21 cellular contexts compared by ENCODE assay signal in genomic region chr17:2964370-2964769, GRCh38.
DNase-seq lines count a peak whose midpoint lies in the region; ATAC-seq and TF ChIP-seq lines count a peak whose summit lies in the region.
"Had no signal": no experiment of that assay in that cellular context is flagged by ENCODE, and none has a peak within 500 bp of the region (broad histone marks: within the 10 kb centered on the region; RNA-seq: fewer than 3 reads in every experiment).

No MANE protein-coding gene starts in this region.

- H3K4me3 ChIP-seq in GM23338 (no peak overlapping the region), RWPE2 (ENCODE audit: severe bottlenecking) (no peak overlapping the region), mesenchymal stem cell (ENCODE audit: insufficient read depth in 1 of 2, low read depth in 1 of 2, low read length in 2 of 2) (no peak overlapping the region), stomach (no peak overlapping the region), spleen (no peak overlapping the region), testis (no peak overlapping the region)

- no peak overlapping the region for H3K4me2 ChIP-seq in GM23338
- H3K4me2 ChIP-seq in mesenchymal stem cell (ENCODE audit: low read length, poor library complexity, severe bottlenecking), result no peak overlapping the region

- no peaks in the 10 kb centered on the region for H3F3A ChIP-seq in GM23338 (replicated peaks; ENCODE audit: low read depth)

- H3K4me1 ChIP-seq in GM23338 (ENCODE audit: insufficient read depth) (no peaks in the 10 kb centered on the region), RWPE2 (ENCODE audit: insufficient read depth, poor library complexity, severe bottlenecking) (peaks cover 26% of the 10 kb centered on the region), mesenchymal stem cell (ENCODE audit: control insufficient read depth, insufficient read depth, low read depth, low read length) (peaks cover 20% of the 10 kb centered on the region), stomach (peaks cover 15 to 51% (median 35%) of the 10 kb centered on the region in 4 donors), spleen (no peaks in the 10 kb centered on the region), testis (peaks cover 5% of the 10 kb centered on the region)

- intact Hi-C loops in stomach (cut with DNase I; ENCODE audit: low total_unique reads) (no loop called here), spleen (cut with DNase I; ENCODE audit: low total_unique reads) (no loop called here), sciatic nerve (cut with DNase I) (no loop called here), testis (cut with DNase I; ENCODE audit: low total_unique reads) (no loop called here)

- no peak for TF ChIP-seq POLR2A in stomach (IDR thresholded peaks at IDR 0.05)
- no peak for TF ChIP-seq POLR2A in spleen (IDR thresholded peaks at IDR 0.05)
- TF ChIP-seq POLR2A in testis (IDR thresholded peaks at IDR 0.05), result no peak

- no peaks in the 10 kb centered on the region for H3K79me1 ChIP-seq in mesenchymal stem cell (replicated peaks; ENCODE audit: low read length, poor library complexity, severe bottlenecking)

- H3K36me3 Mint-ChIP-seq in GM23338 (ENCODE audit: low read depth), result peaks cover 22% of the 10 kb centered on the region

- H3K36me3 ChIP-seq in GM23338 (ENCODE audit: insufficient read depth), result peaks cover 8% of the 10 kb centered on the region; the same call in 1 of the 2 replicates
- peaks cover 27% of the 10 kb centered on the region for H3K36me3 ChIP-seq in RWPE2 (ENCODE audit: low read depth)
- H3K36me3 ChIP-seq in mesenchymal stem cell (ENCODE audit: control insufficient read depth in 1 of 2, insufficient read depth in 2 of 2, low read depth in 1 of 2, low read length in 2 of 2), result peaks cover 0 to 9% of the 10 kb centered on the region in 2 experiments
- peaks cover 0 to 23% (median 2%) of the 10 kb centered on the region in 4 donors for H3K36me3 ChIP-seq in stomach
- peaks cover 0 to 44% (median 0%) of the 10 kb centered on the region in 6 donors for H3K36me3 ChIP-seq in spleen
- no peaks in the 10 kb centered on the region for H3K36me3 ChIP-seq in testis (ENCODE audit: low read depth, missing control alignments)

- H2AK5ac ChIP-seq in mesenchymal stem cell (ENCODE audit: low read length, severe bottlenecking), result no peak overlapping the region

- no peak overlapping the region for H3K23ac ChIP-seq in mesenchymal stem cell (ENCODE audit: low read length in 2 of 2)

- H3K27ac ChIP-seq in GM23338 (ENCODE audit: low read depth), result no peak overlapping the region
- H3K27ac ChIP-seq in RWPE2 (ENCODE audit: poor library complexity, severe bottlenecking), result peak overlapping the region; percentile 74
- no peak overlapping the region for H3K27ac ChIP-seq in mesenchymal stem cell (ENCODE audit: low read length, poor library complexity, severe bottlenecking)
- peak overlapping the region in 4 of 5 donors; percentile 77 to 90 (median 84) for H3K27ac ChIP-seq in stomach
- no peak overlapping the region for H3K27ac ChIP-seq in spleen
- H3K27ac ChIP-seq in testis, result no peak overlapping the region

- H2BK12ac ChIP-seq in mesenchymal stem cell (ENCODE audit: low read length in 2 of 2), result no peak overlapping the region

- H3K27me3 ChIP-seq in GM23338 (ENCODE audit: insufficient read depth) (no peaks in the 10 kb centered on the region), RWPE2 (ENCODE audit: insufficient read depth, poor library complexity, severe bottlenecking) (no peaks in the 10 kb centered on the region), mesenchymal stem cell (ENCODE audit: control insufficient read depth in 1 of 2, insufficient read depth in 1 of 2, low read length in 2 of 2) (peaks cover 0 to 7% of the 10 kb centered on the region in 2 experiments), stomach (no peaks in the 10 kb centered on the region), spleen (replicated peaks in 1 of 7) (no peaks in the 10 kb centered on the region), testis (no peaks in the 10 kb centered on the region)

- no peak for TF ChIP-seq EP300 in stomach (IDR thresholded peaks at IDR 0.05)

- peaks cover 3% of the 10 kb centered on the region; the same call in 1 of the 2 replicates for H3K79me2 ChIP-seq in GM23338 (replicated peaks; ENCODE audit: insufficient read depth)

- peak overlapping the region; percentile 69; the same call in 1 of the 2 replicates for H3K27ac Mint-ChIP-seq in GM23338
- H3K27ac Mint-ChIP-seq: CD4-positive, CD25-positive, alpha-beta regulatory T cell had no signal

- DNase-seq in GM23338 (ENCODE audit: low spot score) (no peak), RWPE2 (ENCODE audit: low spot score) (no peak), mesenchymal stem cell (no peak), stomach (no peak), spleen (no peak), sciatic nerve (ENCODE audit: low spot score) (no peak), testis (no peak)
- DNase-seq: ACHN; AML-193; CD4-positive, CD25-positive, alpha-beta regulatory T cell; DMS79; KBM-7; MV-4-11; NCI-H1417 treated with DMSO at 0.1 percent for 48 hours; NCI-H1930; NCI-H446 treated with DMSO at 0.1 percent for 48 hours; NCI-H774; Right ventricle myocardium superior had no signal

- TF ChIP-seq CTCF in GM23338 (conservative IDR thresholded peaks at IDR 0.05; ENCODE audit: low read depth in 2 of 2), result no peak
- no peak for TF ChIP-seq CTCF in RWPE2 (IDR thresholded peaks at IDR 0.05; ENCODE audit: poor library complexity, severe bottlenecking)
- TF ChIP-seq CTCF in stomach (IDR thresholded peaks at IDR 0.05), result no peak
- TF ChIP-seq CTCF in spleen (IDR thresholded peaks at IDR 0.05 in 8 of 11, conservative IDR thresholded peaks at IDR 0.05 in 3 of 11), result no peak
- TF ChIP-seq CTCF in testis (IDR thresholded peaks at IDR 0.05), result no peak

- peak overlapping the region; percentile 15 for H2BK120ac ChIP-seq in mesenchymal stem cell (ENCODE audit: low read depth, low read length)

- no peak overlapping the region for H3K4ac ChIP-seq in mesenchymal stem cell (ENCODE audit: low read depth in 1 of 2, low read length in 2 of 2)

- no peak overlapping the region for H4K91ac ChIP-seq in mesenchymal stem cell (ENCODE audit: low read length)

- no peak overlapping the region for H3K4me3 Mint-ChIP-seq in GM23338
- H3K4me3 Mint-ChIP-seq: CD4-positive, CD25-positive, alpha-beta regulatory T cell had no signal

- no peaks in the 10 kb centered on the region for H3K9me2 ChIP-seq in GM23338 (ENCODE audit: insufficient read depth)

- ATAC-seq in GM23338, result no peak; the same call in 2 of the 3 replicates
- no peak for ATAC-seq in RWPE2 (ENCODE audit: low read depth)
- ATAC-seq in sciatic nerve, result no peak
- no peak for ATAC-seq in GM19463 (IDR thresholded peaks at IDR 0.05; ENCODE audit: unreplicated experiment)
- ATAC-seq: HCT116, Panc1 had no signal

- H3K27me3 Mint-ChIP-seq in GM23338 (ENCODE audit: insufficient read depth, low read depth, poor library complexity), result peaks cover 9% of the 10 kb centered on the region
- H3K27me3 Mint-ChIP-seq: CD4-positive, CD25-positive, alpha-beta regulatory T cell had no signal

- no peak overlapping the region for H3K14ac ChIP-seq in mesenchymal stem cell (ENCODE audit: low read length in 2 of 2)

- 96% methylated on average over 7 of the region's 10 CpGs for whole genome bisulfite sequencing in mesenchymal stem cell
- 85 to 96% (median 89%) methylated on average over 9 to 10 of the region's 10 CpGs for WGBS in stomach, 5 donors
- WGBS in spleen, 5 donors, result 75 to 87% (median 81%) methylated on average over 9 to 10 of the region's 10 CpGs
- WGBS in testis, 2 donors, result 71 to 85% methylated on average over 9 to 10 of the region's 10 CpGs

- H3K18ac ChIP-seq in mesenchymal stem cell (ENCODE audit: low read depth in 1 of 2, low read length in 2 of 2), result no peak overlapping the region

- H3K9ac ChIP-seq in mesenchymal stem cell (ENCODE audit: low read length), result no peak overlapping the region

- H4K20me1 ChIP-seq in GM23338 (replicated peaks; ENCODE audit: insufficient read depth), result peaks cover 4% of the 10 kb centered on the region

- H2AFZ ChIP-seq in GM23338 (no peak overlapping the region), mesenchymal stem cell (ENCODE audit: low read depth, low read length) (no peak overlapping the region)

- no peak overlapping the region for H2BK15ac ChIP-seq in mesenchymal stem cell (ENCODE audit: low read depth, poor library complexity, severe bottlenecking)

- H4K8ac ChIP-seq in mesenchymal stem cell (ENCODE audit: low read length), result no peak overlapping the region

- no peaks in the 10 kb centered on the region for H3K9me3 Mint-ChIP-seq in GM23338

- H3K9me3 ChIP-seq in RWPE2 (ENCODE audit: severe bottlenecking), result no peaks in the 10 kb centered on the region
- H3K9me3 ChIP-seq in mesenchymal stem cell (ENCODE audit: control insufficient read depth, low read length), result no peaks in the 10 kb centered on the region
- no peaks in the 10 kb centered on the region for H3K9me3 ChIP-seq in stomach
- no peaks in the 10 kb centered on the region for H3K9me3 ChIP-seq in spleen
- H3K9me3 ChIP-seq in testis, result no peaks in the 10 kb centered on the region

- peaks cover 21% of the 10 kb centered on the region for H3K4me1 Mint-ChIP-seq in GM23338

- H2BK5ac ChIP-seq in mesenchymal stem cell (ENCODE audit: low read depth, low read length, poor library complexity, severe bottlenecking), result no peak overlapping the region

TF ChIP-seq in GM23338, 12 proteins besides CTCF, POLR2A, EP300 and RAD21 (continues in another document):
- TF ChIP-seq CREB1 (CRISPR knock-in tag; IDR thresholded peaks at IDR 0.05; ENCODE audit: low read depth) (no peak), NANOG (IDR thresholded peaks at IDR 0.05; ENCODE audit: borderline replicate concordance) (no peak), POLR2AphosphoS5 (IDR thresholded peaks at IDR 0.05; ENCODE audit: low read depth) (no peak), EZH2phosphoT487 (IDR thresholded peaks at IDR 0.05; ENCODE audit: unreplicated experiment) (no peak), EZH2 (IDR thresholded peaks at IDR 0.05; ENCODE audit: low read depth, unreplicated experiment) (no peak), ZNF331 (CRISPR knock-in tag; IDR thresholded peaks at IDR 0.05; ENCODE audit: low read depth) (no peak)

Comparison
In these comparisons a context has a peak if more than half of its experiments do, and no peak if none do; other contexts are left out.
1. H3K27ac ChIP-seq: peak in RWPE2 (single experiment) and stomach (4 of 5); none in GM23338 (single experiment), mesenchymal stem cell (single experiment), spleen (0 of 8) and testis (0 of 2).